ENCODE assay signal across 8 cellular contexts in genomic region chr4:74475100-74475437, GRCh38. TPM values are rescaled to one million over a fixed set of nuclear protein-coding genes. Genes with fewer than 3 reads are reported as not detected.
DNase-seq lines count a peak whose midpoint lies in the region; ATAC-seq, FAIRE-seq and TF ChIP-seq lines count a peak whose summit lies in the region.
"Not testable (repeated sequence)": the region's sequence is repeated elsewhere in the genome, so short reads cannot be mapped to it uniquely, and the experiment has no call there.
"Had no signal": no experiment of that assay in that cellular context is flagged by ENCODE, and none has a peak within 500 bp of the region (broad histone marks: within the 10 kb centered on the region; RNA-seq: fewer than 3 reads in every experiment).

No MANE protein-coding gene starts in this region.

- peak overlapping the region; percentile 67; the same call in 1 of the 2 replicates for H3K4me3 Mint-ChIP-seq in HFFc6
- not testable (repeated sequence) for H3K4me3 Mint-ChIP-seq in MCF 10A (ENCODE audit: unreplicated experiment)

- not testable (repeated sequence) for TF ChIP-seq CTCF in HFFc6 (IDR thresholded peaks at IDR 0.05); RWPE2 (IDR thresholded peaks at IDR 0.05; ENCODE audit: poor library complexity, severe bottlenecking); MCF 10A (IDR thresholded peaks at IDR 0.05; ENCODE audit: unreplicated experiment); keratinocyte (optimal IDR thresholded peaks at IDR 0.05 in 1 of 3, IDR thresholded peaks at IDR 0.05 in 1 of 3, conservative IDR thresholded peaks at IDR 0.05 in 1 of 3; ENCODE audit: extremely low read depth in 1 of 3, insufficient read depth in 2 of 3, low read length in 3 of 3)

- H3K4me1 ChIP-seq in RWPE2 (ENCODE audit: insufficient read depth, poor library complexity, severe bottlenecking) = peaks cover 37% of the 10 kb centered on the region
- peaks cover 48% of the 10 kb centered on the region for H3K4me1 ChIP-seq in keratinocyte (ENCODE audit: control insufficient read depth, extremely low read depth, insufficient read depth, low read length)
- not testable (repeated sequence) for H3K4me1 ChIP-seq in small intestine (ENCODE audit: control insufficient read depth in 2 of 2, insufficient read depth in 1 of 2, low read depth in 1 of 2, low read length in 1 of 2)

- not testable (repeated sequence) for H3K9me3 Mint-ChIP-seq in HFFc6; MCF 10A (ENCODE audit: unreplicated experiment)

- intact Hi-C loops in MCF 10A (cut with micrococcal nuclease) = not testable (repeated sequence)

- not testable (repeated sequence) for H3K27me3 Mint-ChIP-seq in HFFc6 (ENCODE audit: insufficient read depth); MCF 10A (ENCODE audit: insufficient read depth, unreplicated experiment)

- CTCF ChIA-PET in MCF 10A (lab: Yijun Ruan, JAX) = interaction anchor here (0.6 to 3.2 kb wide), 7 partner anchors 9 to 104 kb away, joined by 3 to 15 read pairs (median 3); partner anchors contain the start of gene AREG

- not testable (repeated sequence) for H3K36me3 Mint-ChIP-seq in HFFc6 (ENCODE audit: low read depth); MCF 10A (ENCODE audit: insufficient read depth, unreplicated experiment)

- H3K9ac ChIP-seq in keratinocyte (ENCODE audit: control insufficient read depth, extremely low read depth, insufficient read depth, low read length) = not testable (repeated sequence)

- H3K27ac Mint-ChIP-seq in HFFc6 (peak overlapping the region; percentile 77; the same call in 1 of the 2 replicates), MCF 10A (ENCODE audit: low read depth, unreplicated experiment) (peak overlapping the region; percentile 55)

- H2AFZ ChIP-seq in keratinocyte (ENCODE audit: control insufficient read depth, low read length) = not testable (repeated sequence)

- WGBS in small intestine, 3 donors = 21 to 56% (median 33%) methylated on average over 1 of the region's 1 CpG

- not testable (repeated sequence) for FAIRE-seq in keratinocyte (lab: Jason Lieb, UNC); small intestine (lab: Jason Lieb, UNC)

- not testable (repeated sequence) for H3K27me3 ChIP-seq in RWPE2 (ENCODE audit: insufficient read depth, poor library complexity, severe bottlenecking); keratinocyte (ENCODE audit: control insufficient read depth, extremely low read depth, insufficient read depth, low read length); small intestine (ENCODE audit: control insufficient read depth in 2 of 2, insufficient read depth in 2 of 2, low read length in 2 of 2)

- H3K4me3 ChIP-seq in RWPE2 (ENCODE audit: severe bottlenecking); keratinocyte (ENCODE audit: control insufficient read depth in 2 of 3, extremely low read depth in 1 of 3, insufficient read depth in 2 of 3, low read depth in 1 of 3, low read length in 3 of 3); small intestine (ENCODE audit: low read depth in 1 of 2, low read length in 2 of 2): not testable (repeated sequence)

- not testable (repeated sequence) for DNase-seq in HFFc6; RWPE2 (ENCODE audit: low spot score); keratinocyte (ENCODE audit: low read depth, low spot score)
- DNase-seq in MCF 10A (ENCODE audit: unreplicated experiment) = peak; percentile 27
- DNase-seq in mucosa of gallbladder (ENCODE audit: low spot score) = peak; percentile 71
- peak; percentile 83 for DNase-seq in small intestine

- not testable (repeated sequence) for H3K9me1 ChIP-seq in keratinocyte (ENCODE audit: control insufficient read depth, extremely low read depth, insufficient read depth, low read length)

- dilution Hi-C loops in keratinocyte (cut with MboI; ENCODE audit: extremely low pct_ligation_motif_present, low sequenced_read_pairs) = not testable (repeated sequence)

- H3K4me1 Mint-ChIP-seq in HFFc6 (ENCODE audit: low read depth) (peaks cover 42% of the 10 kb centered on the region), MCF 10A (ENCODE audit: insufficient read depth, unreplicated experiment) (peaks cover 39% of the 10 kb centered on the region)

- H4K20me1 ChIP-seq in keratinocyte (ENCODE audit: control insufficient read depth, extremely low read depth, insufficient read depth, low read length) = not testable (repeated sequence)

- H3K27ac ChIP-seq in RWPE2 (ENCODE audit: poor library complexity, severe bottlenecking) = peak overlapping the region; percentile 55
- H3K27ac ChIP-seq in keratinocyte (ENCODE audit: control insufficient read depth, insufficient read depth, low read length); small intestine (ENCODE audit: low read depth in 1 of 2, low read length in 1 of 2): not testable (repeated sequence)

- H3K79me2 ChIP-seq in keratinocyte (ENCODE audit: control insufficient read depth, insufficient read depth, low read length) = not testable (repeated sequence)

- H3K4me2 ChIP-seq in keratinocyte (ENCODE audit: control insufficient read depth, extremely low read depth, insufficient read depth, low read depth, low read length) = peak overlapping the region; percentile 49

- ATAC-seq in RWPE2 (ENCODE audit: low read depth) = not testable (repeated sequence)
- ATAC-seq in esophagus mucosa = peak; percentile 74

- not testable (repeated sequence) for BruUV-seq in MCF 10A (replicated peaks; lab: Mats Ljungman, UMichigan)

- H3K9me3 ChIP-seq in RWPE2 (ENCODE audit: severe bottlenecking); keratinocyte (ENCODE audit: control insufficient read depth, low read depth, low read length); small intestine (ENCODE audit: control insufficient read depth, low read depth): not testable (repeated sequence)

- H3K36me3 ChIP-seq in RWPE2 (ENCODE audit: low read depth); keratinocyte (ENCODE audit: control insufficient read depth in 2 of 2, extremely low read depth in 1 of 2, insufficient read depth in 2 of 2, low read length in 2 of 2); small intestine (ENCODE audit: control insufficient read depth in 2 of 2, insufficient read depth in 2 of 2, low read length in 2 of 2): not testable (repeated sequence)

- POLR2A ChIA-PET in MCF 10A (lab: Yijun Ruan, JAX) = interaction anchor here (0.7 to 7.5 kb wide), 21 partner anchors 10 to 1270 kb away, joined by 3 to 104 read pairs (median 5); partner anchors contain the start of gene AREG

RNA-seq across cellular contexts. Expression of gene AREG, which starts 30.1 kb away (rescaled TPM):
- under 1 TPM in 5 of 6 experiments, not detected in 1; 0.24 to 0.70 (median 0.45) TPM for total RNA-seq in HFFc6 (2021; fragmentation: NEBNext Ultra II Directional; extraction: Animal tissue kit (Norgen Biotek cat#: 25700))
- total RNA-seq in MCF 10A (2022) (1,402 and 1,878 TPM in 2 replicates), esophagus mucosa (21.0 TPM), mucosa of gallbladder (9.9 TPM)
- polyA plus RNA-seq in keratinocyte (789 to 1,566 TPM (median 1,110 TPM) in 3 replicates), small intestine (10 to 100 TPM in 1 of 3 donors, 1 to 10 TPM in 2; 1.3 to 13.2 (median 3.0) TPM)
- 1,014 TPM for polyA plus RNA-seq in keratinocyte (2011; ENCODE audit: low read depth)
- polyA plus RNA-seq in keratinocyte (2011; cell fraction: cytosol; rRNA removed) = 1,009 and 1,335 TPM in 2 replicates
- polyA plus RNA-seq in keratinocyte (2011; cell fraction: nucleus; rRNA removed) = 1,924 and 2,206 TPM in 2 replicates
- 940 and 1,075 TPM in 2 replicates for polyA plus RNA-seq in keratinocyte (2012; ENCODE audit: low replicate concordance)
- 250 to 495 TPM (median 271 TPM) in 3 replicates for polyA minus RNA-seq in keratinocyte
- polyA minus RNA-seq in keratinocyte (2011; cell fraction: cytosol; rRNA and poly(A)+ RNA removed) = 555 TPM
- 568 and 706 TPM in 2 replicates for polyA minus RNA-seq in keratinocyte (2011; cell fraction: nucleus; rRNA and poly(A)+ RNA removed)
- total RNA-seq: A172 had no signal

Comparison
In these comparisons a context has a peak if more than half of its experiments do, and no peak if none do; other contexts are left out.
1. RNA of gene AREG, which starts 30.1 kb away (total RNA-seq): 1,402 to 1,878 TPM in MCF 10A; 21.0 TPM in esophagus mucosa (single experiment), 9.9 TPM in mucosa of gallbladder (single experiment) and 0.24 to 0.70 TPM in HFFc6; every median in the first group is over 10 times any median in the second.